In the genomic region with DNA sequence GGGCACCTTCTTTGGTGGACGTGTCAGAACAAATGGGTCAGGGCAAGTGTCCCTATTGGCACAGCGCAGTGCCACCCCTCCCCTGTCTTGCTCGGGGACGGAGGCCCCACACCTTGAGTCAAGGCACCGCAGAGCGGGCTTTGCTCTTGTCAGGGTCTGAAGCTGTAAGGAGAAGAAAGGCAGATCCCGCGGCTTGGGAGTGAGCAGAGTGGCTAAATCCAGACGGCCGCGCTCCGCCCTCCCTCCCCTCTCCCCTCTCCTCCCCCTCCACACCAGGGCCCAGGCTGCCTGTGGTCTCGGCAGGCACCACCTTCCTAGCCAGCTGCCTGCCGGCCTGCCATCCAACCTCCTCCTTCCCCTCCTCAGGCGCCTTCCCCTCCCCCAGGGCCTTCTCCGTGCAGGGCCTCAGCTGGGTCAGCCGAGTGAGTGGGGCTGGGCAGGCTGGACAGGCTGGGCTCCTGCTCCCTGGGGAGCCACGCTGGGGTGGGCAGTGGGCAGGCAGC, we compare ENCODE assay signal across 10 cellular contexts.
A peak's percentile ranks its signal among the peaks of the same experiment; 100 is the strongest.
DNase-seq lines count a peak whose midpoint lies in the region; ATAC-seq and TF ChIP-seq lines count a peak whose summit lies in the region.
"Had no signal": no experiment of that assay in that cellular context is flagged by ENCODE, and none has a peak within 500 bp of the region (broad histone marks: within the 10 kb centered on the region; RNA-seq: fewer than 3 reads in every experiment).

No MANE protein-coding gene starts in this region.

- TF ChIP-seq CTCF in AG04449 (IDR thresholded peaks at IDR 0.05; ENCODE audit: insufficient read depth, low read length, missing control alignments): no peak
- no peak for TF ChIP-seq CTCF in fibroblast of pulmonary artery (IDR thresholded peaks at IDR 0.05; ENCODE audit: low read length, missing control alignments)
- TF ChIP-seq CTCF in nephron progenitor cell (IDR thresholded peaks at IDR 0.05): no peak

- H3K4me1 Mint-ChIP-seq in nephron progenitor cell: peaks cover 35% of the 10 kb centered on the region

- DNase-seq in AG04449 (ENCODE audit: low read depth, low spot score): no peak
- peak; percentile 66 for DNase-seq in NCI-H510A treated with DMSO at 0.1 percent for 48 hours (lab: John Stamatoyannopoulos, UW)
- peak; percentile 68 for DNase-seq in fibroblast of pulmonary artery (ENCODE audit: low read depth)
- peak; percentile 76 for DNase-seq in nephron progenitor cell
- DNase-seq in NCI-H774 (lab: John Stamatoyannopoulos, UW): no peak
- DNase-seq: NCI-H1436 treated with DMSO at 0.1 percent for 48 hours had no signal

- POLR2A ChIA-PET in AG04449 (lab: Yijun Ruan, JAX): interaction anchor here (0.7 to 1.5 kb wide), 4 partner anchors 9 to 62 kb away, joined by 3 to 9 read pairs (median 4); a partner anchor contains a TSS

- ATAC-seq in GM19324 (IDR thresholded peaks at IDR 0.05; ENCODE audit: low FRiP score, unreplicated experiment): no peak
- ATAC-seq in GM18858 (IDR thresholded peaks at IDR 0.05; ENCODE audit: unreplicated experiment): no peak
- ATAC-seq in HG03571 (IDR thresholded peaks at IDR 0.05; ENCODE audit: unreplicated experiment): no peak

- H3K4me3 ChIP-seq in AG04449 (ENCODE audit: low read depth, low read length): peak overlapping the region; percentile 32
- H3K4me3 ChIP-seq in fibroblast of pulmonary artery (replicated peaks; ENCODE audit: low read depth, low read length): no peak overlapping the region

- H3K27me3 Mint-ChIP-seq in nephron progenitor cell (ENCODE audit: low read depth, poor library complexity): peaks cover 3% of the 10 kb centered on the region
- H3K27me3 Mint-ChIP-seq: activated CD4-positive, alpha-beta memory T cell treated with anti-CD3 and anti-CD28 coated beads for 36 hours had no signal

- H3K27ac Mint-ChIP-seq in nephron progenitor cell: no peak overlapping the region
- H3K27ac Mint-ChIP-seq: activated CD4-positive, alpha-beta memory T cell treated with anti-CD3 and anti-CD28 coated beads for 36 hours had no signal

- H3K9me3 Mint-ChIP-seq in nephron progenitor cell: no peaks in the 10 kb centered on the region
- H3K9me3 Mint-ChIP-seq: activated CD4-positive, alpha-beta memory T cell treated with anti-CD3 and anti-CD28 coated beads for 36 hours had no signal

- CTCF ChIA-PET in AG04449 (lab: Yijun Ruan, JAX): interaction anchor here (0.9 to 14.5 kb wide), 6 partner anchors 13 to 81 kb away, joined by 4 to 238 read pairs (median 6); no protein-coding TSS in a partner anchor

- H3K4me3 Mint-ChIP-seq in nephron progenitor cell: peak overlapping the region; percentile 28
- H3K4me3 Mint-ChIP-seq: activated CD4-positive, alpha-beta memory T cell treated with anti-CD3 and anti-CD28 coated beads for 36 hours had no signal

- H3K36me3 Mint-ChIP-seq in nephron progenitor cell (ENCODE audit: low read depth): peaks cover 6% of the 10 kb centered on the region
- H3K36me3 Mint-ChIP-seq: activated CD4-positive, alpha-beta memory T cell treated with anti-CD3 and anti-CD28 coated beads for 36 hours had no signal

Comparison
In these comparisons a context has a peak if more than half of its experiments do, and no peak if none do; other contexts are left out.
1. DNase-seq: peak in NCI-H510A treated with DMSO at 0.1 percent for 48 hours (single experiment), fibroblast of pulmonary artery (single experiment) and nephron progenitor cell (single experiment); none in AG04449 (single experiment) and NCI-H774 (single experiment).